In the genomic region with DNA sequence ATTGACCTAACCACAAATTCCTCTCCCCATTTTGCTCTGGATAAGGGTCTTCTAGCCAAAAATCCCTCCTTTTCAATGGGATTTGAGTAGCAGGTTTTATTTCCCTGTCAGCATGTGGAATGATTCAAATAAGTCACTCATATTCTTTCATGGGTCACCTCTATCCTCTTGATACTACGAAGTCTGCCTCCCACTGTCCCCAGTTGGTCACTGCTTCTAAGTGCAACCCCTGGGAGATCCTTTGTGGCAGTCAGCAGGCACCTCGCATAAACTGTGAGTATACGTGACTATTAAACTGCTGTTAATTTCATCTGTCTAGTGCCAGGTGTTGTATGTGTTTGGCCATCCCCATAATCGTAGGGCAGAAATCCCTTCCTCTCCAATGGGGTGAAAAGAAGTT, we compare ENCODE assay signal across 17 cellular contexts.
DNase-seq lines count a peak whose midpoint lies in the region; ATAC-seq, FAIRE-seq and TF ChIP-seq lines count a peak whose summit lies in the region.
"Had no signal": no experiment of that assay in that cellular context is flagged by ENCODE, and none has a peak within 500 bp of the region (broad histone marks: within the 10 kb centered on the region; RNA-seq: fewer than 3 reads in every experiment).

No MANE protein-coding gene starts in this region.

- H3K23me2 ChIP-seq in H9 (ENCODE audit: insufficient read length, low read depth, low read length, poor library complexity, severe bottlenecking) (no peaks in the 10 kb centered on the region), H1 (ENCODE audit: low read depth, low read length) (no peaks in the 10 kb centered on the region)

- no peak overlapping the region for H2AFZ ChIP-seq in H9 (ENCODE audit: low read length)
- no peak overlapping the region for H2AFZ ChIP-seq in IMR-90 (replicated peaks; ENCODE audit: low read length, poor library complexity)
- H2AFZ ChIP-seq in H1 (ENCODE audit: low read length): no peak overlapping the region
- H2AFZ ChIP-seq: GM23248 had no signal

- no peak overlapping the region for H3K4ac ChIP-seq in H9 (ENCODE audit: low read depth, low read length)
- no peak overlapping the region for H3K4ac ChIP-seq in IMR-90 (ENCODE audit: low read depth, low read length)
- no peak overlapping the region for H3K4ac ChIP-seq in H1 (replicated peaks; ENCODE audit: insufficient read length, low read depth, low read length)
- H3K4ac ChIP-seq in mesendoderm (ENCODE audit: low read depth, low read length): no peak overlapping the region

- H3K36me3 Mint-ChIP-seq in H9 (ENCODE audit: insufficient read depth in 1 of 3, low read depth in 3 of 3): peaks cover 2 to 4% (median 3%) of the 10 kb centered on the region in 3 experiments; a peak in 6 of 7 replicates
- no peaks in the 10 kb centered on the region for H3K36me3 Mint-ChIP-seq in effector memory CD8-positive, alpha-beta T cell (ENCODE audit: insufficient read depth)
- H3K36me3 Mint-ChIP-seq: CD4-positive, alpha-beta memory T cell had no signal

- H3K56ac ChIP-seq in H9 (ENCODE audit: insufficient read length, low read depth, low read length) (no peak overlapping the region), IMR-90 (ENCODE audit: extremely low read depth, insufficient read depth, low read length) (no peak overlapping the region), H1 (replicated peaks; ENCODE audit: insufficient read length, low read depth, low read length) (no peak overlapping the region), mesendoderm (ENCODE audit: low read length) (no peak overlapping the region)

- no peak overlapping the region for H2BK12ac ChIP-seq in H9 (ENCODE audit: insufficient read length, low read depth, low read length)
- H2BK12ac ChIP-seq in H1 (ENCODE audit: low read depth, low read length): no peak overlapping the region

- H3K79me2 ChIP-seq in H9 (ENCODE audit: insufficient read depth, low read length) (no peaks in the 10 kb centered on the region), H1 (ENCODE audit: control insufficient read depth in 1 of 2, insufficient read depth in 2 of 2, low read length in 2 of 2) (no peaks in the 10 kb centered on the region), mesendoderm (ENCODE audit: control insufficient read depth, insufficient read depth, low read length) (no peaks in the 10 kb centered on the region)

- no peak for ATAC-seq in IMR-90 (ENCODE audit: low read depth)
- ATAC-seq in effector memory CD8-positive, alpha-beta T cell (replicated peaks): no peak
- ATAC-seq: A549, HepG2 had no signal

- intact Hi-C loops in IMR-90 (cut with micrococcal nuclease): no loop called here

- H3K4me3 Mint-ChIP-seq in H9: no peak overlapping the region
- H3K4me3 Mint-ChIP-seq in effector memory CD8-positive, alpha-beta T cell: no peak overlapping the region
- H3K4me3 Mint-ChIP-seq: CD4-positive, alpha-beta memory T cell; HFFc6 had no signal

- no peaks in the 10 kb centered on the region for H3K27me3 ChIP-seq in H9 (ENCODE audit: insufficient read depth, low read length)
- H3K27me3 ChIP-seq in IMR-90 (ENCODE audit: control insufficient read depth, insufficient read depth, low read length): no peaks in the 10 kb centered on the region
- no peaks in the 10 kb centered on the region for H3K27me3 ChIP-seq in H1 (replicated peaks in 1 of 4; ENCODE audit: control insufficient read depth in 3 of 4, extremely low read depth in 1 of 4, insufficient read depth in 3 of 4, low read length in 3 of 4)
- H3K27me3 ChIP-seq in mesendoderm (ENCODE audit: insufficient read depth, low read length, poor library complexity): no peaks in the 10 kb centered on the region
- H3K27me3 ChIP-seq: BE2C had no signal

- H3K4me3 ChIP-seq in IMR-90 (ENCODE audit: insufficient read depth, low read depth, low read length) (no peak overlapping the region), H1 (ENCODE audit: extremely low read depth in 1 of 4, insufficient read depth in 2 of 4, low read depth in 3 of 4, low read length in 4 of 4) (no peak overlapping the region), mesendoderm (ENCODE audit: low read length) (no peak overlapping the region)
- H3K4me3 ChIP-seq: A549, GM23248, HAP-1 had no signal

- H2AK5ac ChIP-seq in H9 (ENCODE audit: insufficient read length, low read length): no peak overlapping the region
- H2AK5ac ChIP-seq in IMR-90 (ENCODE audit: low read depth, low read length): peak overlapping the region; percentile 76
- H2AK5ac ChIP-seq in H1 (ENCODE audit: low read depth, low read length): no peak overlapping the region
- no peak overlapping the region for H2AK5ac ChIP-seq in mesendoderm (ENCODE audit: low read length)

- no CpG with 5 or more reads among the region's 4 CpGs for WGBS in H9 (ENCODE audit: extremely low coverage, insufficient read length, low lambda C conversion rate)
- WGBS in IMR-90 (ENCODE audit: extremely low coverage in 2 of 2, insufficient read length in 1 of 2), 2 experiments: 100% methylated on average over 1 of the region's 4 CpGs; no CpG with 5 or more reads in 1 of the 2 experiments
- 89% methylated on average over 4 of the region's 4 CpGs; no CpG with 5 or more reads in 1 of the 2 experiments for WGBS in H1 (ENCODE audit: extremely low coverage in 1 of 2, insufficient coverage in 1 of 2, insufficient read length in 1 of 2, insufficient replicate concordance in 2 of 2, low coverage in 1 of 2, low lambda C conversion rate in 2 of 2, missing lambda C conversion rate in 1 of 2), 2 experiments
- no CpG with 5 or more reads among the region's 4 CpGs for WGBS in mesendoderm (ENCODE audit: extremely low coverage, insufficient coverage, low lambda C conversion rate)

- H3K23ac ChIP-seq in H9 (ENCODE audit: insufficient read length, low read depth, low read length) (no peak overlapping the region), IMR-90 (ENCODE audit: low read depth, low read length) (no peak overlapping the region), H1 (ENCODE audit: insufficient read length) (no peak overlapping the region), mesendoderm (ENCODE audit: low read length) (no peak overlapping the region)

- H3K27me3 Mint-ChIP-seq in H9 (ENCODE audit: low read depth): no peaks in the 10 kb centered on the region
- no peaks in the 10 kb centered on the region for H3K27me3 Mint-ChIP-seq in effector memory CD8-positive, alpha-beta T cell
- H3K27me3 Mint-ChIP-seq: CD4-positive, alpha-beta memory T cell had no signal

- no peaks in the 10 kb centered on the region for H3K79me1 ChIP-seq in H9 (ENCODE audit: insufficient read depth, low read depth, low read length, poor library complexity, severe bottlenecking)
- H3K79me1 ChIP-seq in IMR-90 (ENCODE audit: low read depth in 1 of 2, low read length in 2 of 2): no peaks in the 10 kb centered on the region
- H3K79me1 ChIP-seq in H1 (ENCODE audit: low read depth, low read length): no peaks in the 10 kb centered on the region
- H3K79me1 ChIP-seq in mesendoderm (ENCODE audit: low read length): no peaks in the 10 kb centered on the region

- H2BK120ac ChIP-seq in H9 (ENCODE audit: low read depth, low read length, poor library complexity, severe bottlenecking) (no peak overlapping the region), IMR-90 (ENCODE audit: low read depth, low read length) (peak overlapping the region; percentile 48; the same call in 1 of the 2 replicates), H1 (replicated peaks; ENCODE audit: low read depth, low read length) (no peak overlapping the region), mesendoderm (ENCODE audit: low read depth, low read length) (no peak overlapping the region)

- no TSS peak for BruUV-seq in IMR-90 (replicated peaks; lab: Mats Ljungman, UMichigan)

- peaks cover 27 to 36% of the 10 kb centered on the region in 2 experiments for H3K4me1 Mint-ChIP-seq in H9
- H3K4me1 Mint-ChIP-seq in effector memory CD8-positive, alpha-beta T cell (ENCODE audit: low read depth in 2 of 2): no peaks in the 10 kb centered on the region
- H3K4me1 Mint-ChIP-seq: CD4-positive, alpha-beta memory T cell had no signal

- H3K4me2 ChIP-seq in H9 (ENCODE audit: insufficient read depth, insufficient read length, low read length) (no peak overlapping the region), IMR-90 (ENCODE audit: low read depth, low read length) (no peak overlapping the region), H1 (ENCODE audit: insufficient read depth in 1 of 2, low read depth in 2 of 2, low read length in 2 of 2) (no peak overlapping the region), mesendoderm (ENCODE audit: low read length) (no peak overlapping the region)
- H3K4me2 ChIP-seq: A549 had no signal

- H4K91ac ChIP-seq in H9 (ENCODE audit: insufficient read length, low read depth, low read length): no peak overlapping the region
- no peak overlapping the region for H4K91ac ChIP-seq in IMR-90 (ENCODE audit: insufficient read depth, low read depth, low read length)
- H4K91ac ChIP-seq in H1 (replicated peaks; ENCODE audit: insufficient read length, low read length): no peak overlapping the region

- TF ChIP-seq EP300 in H1 (IDR thresholded peaks at IDR 0.05; ENCODE audit: borderline replicate concordance in 1 of 2, low read depth in 2 of 2, low read length in 2 of 2): no peak

- no peaks in the 10 kb centered on the region; the same call in 1 of the 2 replicates for H3K4me1 ChIP-seq in H9 (ENCODE audit: insufficient read depth, low read length)
- peaks cover 6% of the 10 kb centered on the region for H3K4me1 ChIP-seq in IMR-90 (ENCODE audit: control insufficient read depth, insufficient read depth, low read length)
- H3K4me1 ChIP-seq in H1 (replicated peaks in 1 of 4; ENCODE audit: control insufficient read depth in 3 of 4, insufficient read depth in 4 of 4, low read length in 3 of 4): peaks cover 0 to 11% (median under 1%) of the 10 kb centered on the region in 4 experiments; a peak in 1 of 7 replicates
- no peaks in the 10 kb centered on the region for H3K4me1 ChIP-seq in mesendoderm (ENCODE audit: control insufficient read depth, low read depth, low read length)
- H3K4me1 ChIP-seq: A549, BE2C had no signal

- no peak overlapping the region for H3T11ph ChIP-seq in H9 (ENCODE audit: low read length)

- H3K18ac ChIP-seq in H9 (ENCODE audit: insufficient read length, low read depth, low read length) (no peak overlapping the region), IMR-90 (ENCODE audit: low read depth, low read length) (peak overlapping the region; percentile 92), H1 (ENCODE audit: extremely low read depth, low read length) (no peak overlapping the region), mesendoderm (ENCODE audit: low read length) (no peak overlapping the region)

- H4K8ac ChIP-seq in H9 (replicated peaks; ENCODE audit: insufficient read length, low read depth, low read length): no peak overlapping the region
- H4K8ac ChIP-seq in IMR-90 (ENCODE audit: low read depth in 2 of 2, low read length in 2 of 2): no peak overlapping the region; a peak in 1 of 4 replicates
- H4K8ac ChIP-seq in H1 (ENCODE audit: extremely low read depth, insufficient read depth, low read length): no peak overlapping the region
- no peak overlapping the region for H4K8ac ChIP-seq in mesendoderm (ENCODE audit: low read depth, low read length)

- H2BK15ac ChIP-seq in H9 (ENCODE audit: low read depth, low read length) (no peak overlapping the region), IMR-90 (ENCODE audit: low read depth, low read length) (0 out of 3 replicates have a peak overlapping the region, but pooled peaks have one; percentile 31), H1 (ENCODE audit: low read length) (no peak overlapping the region), mesendoderm (replicated peaks; ENCODE audit: low read depth) (no peak overlapping the region)

- TF ChIP-seq POLR2A in IMR-90 (IDR thresholded peaks at IDR 0.05; ENCODE audit: low read depth, low read length): no peak
- no peak for TF ChIP-seq POLR2A in H1 (IDR thresholded peaks at IDR 0.05; ENCODE audit: control extremely low read depth in 1 of 2, low read depth in 2 of 2, low read length in 2 of 2)

- in situ Hi-C loops in IMR-90 (cut with MboI; ENCODE audit: low sequenced_read_pairs): no loop called here

- H3K9me3 Mint-ChIP-seq in H9: peaks cover 0 to 4% of the 10 kb centered on the region in 2 experiments; a peak in 3 of 5 replicates
- H3K9me3 Mint-ChIP-seq in effector memory CD8-positive, alpha-beta T cell: peaks cover 2 to 23% of the 10 kb centered on the region in 2 donors

- H3K9me3 ChIP-seq in H9 (ENCODE audit: control insufficient read depth, low read depth, low read length) (no peaks in the 10 kb centered on the region), IMR-90 (ENCODE audit: control insufficient read depth, insufficient read depth, low read length) (no peaks in the 10 kb centered on the region), H1 (ENCODE audit: insufficient read depth in 2 of 2, low read depth in 1 of 2, low read length in 1 of 2) (peaks cover 0 to 4% of the 10 kb centered on the region in 2 experiments; a peak in 1 of 4 replicates)
- H3K9me3 ChIP-seq: A549, BE2C, HAP-1 had no signal

- CTCF ChIA-PET in IMR-90 (lab: Yijun Ruan, JAX): no interaction called here
- CTCF ChIA-PET in H1 (lab: Charles Lee; ENCODE audit: partially characterized antibody): interaction anchor here (1.1 kb wide), 1 partner anchor 365 kb away, joined by 3 read pairs; no protein-coding TSS in a partner anchor

- POLR2A ChIA-PET in IMR-90 (lab: Charles Lee; ENCODE audit: unreplicated experiment) (no interaction called here), H1 (lab: Charles Lee; ENCODE audit: partially characterized antibody) (no interaction called here)

- peak; percentile 36; the same call in 2 of the 3 replicates for TF ChIP-seq CTCF in H9 (conservative IDR thresholded peaks at IDR 0.05)
- TF ChIP-seq CTCF in IMR-90 (conservative IDR thresholded peaks at IDR 0.05; ENCODE audit: low read depth, low read length): no peak
- TF ChIP-seq CTCF in H1 (IDR thresholded peaks at IDR 0.05; ENCODE audit: control extremely low read depth in 1 of 3, insufficient read depth in 1 of 3, low read depth in 1 of 3, low read length in 3 of 3): peak in 2 of 3 experiments; percentile 12 to 30; a peak in 2 of 4 replicates

- H3K27ac Mint-ChIP-seq in H9: no peak overlapping the region; a peak in 1 of 7 replicates
- no peak overlapping the region for H3K27ac Mint-ChIP-seq in effector memory CD8-positive, alpha-beta T cell
- H3K27ac Mint-ChIP-seq: CD4-positive, alpha-beta memory T cell; HFFc6 had no signal

- TF ChIP-seq RAD21 in IMR-90 (IDR thresholded peaks at IDR 0.05; ENCODE audit: low read length) (no peak), H1 (IDR thresholded peaks at IDR 0.05 in 1 of 2, conservative IDR thresholded peaks at IDR 0.05 in 1 of 2; ENCODE audit: low read depth in 2 of 2, low read length in 2 of 2) (peak in 1 of 2 experiments; percentile 26; a peak in 2 of 4 replicates)

- no peak overlapping the region for H2BK5ac ChIP-seq in H9 (ENCODE audit: insufficient read length, low read length)
- H2BK5ac ChIP-seq in IMR-90 (ENCODE audit: low read depth, low read length, poor library complexity, severe bottlenecking): no peak overlapping the region
- no peak overlapping the region for H2BK5ac ChIP-seq in H1 (ENCODE audit: low read depth, low read length)
- H2BK5ac ChIP-seq in mesendoderm (ENCODE audit: low read length): no peak overlapping the region

- no peak for FAIRE-seq in H1 (lab: Jason Lieb, UNC)
- FAIRE-seq: A549, HepG2, HTR-8/SVneo had no signal

- dilution Hi-C loops in IMR-90 (cut with HindIII; ENCODE audit: low sequenced_read_pairs, unreplicated experiment): no loop called here

- H3K14ac ChIP-seq in H9 (ENCODE audit: insufficient read depth, low read length) (no peak overlapping the region), IMR-90 (replicated peaks; ENCODE audit: low read depth, low read length) (no peak overlapping the region), H1 (ENCODE audit: insufficient read length) (no peak overlapping the region)

- H4K5ac ChIP-seq in H9 (ENCODE audit: insufficient read length, low read depth, low read length) (no peak overlapping the region), IMR-90 (ENCODE audit: low read depth, low read length) (peak overlapping the region; percentile 12; the same call in 1 of the 2 replicates), H1 (ENCODE audit: insufficient read length, low read depth, low read length) (no peak overlapping the region), mesendoderm (ENCODE audit: low read length) (no peak overlapping the region)

- H3K36me3 ChIP-seq in IMR-90 (ENCODE audit: control insufficient read depth, insufficient read depth, low read length) (no peaks in the 10 kb centered on the region), H1 (ENCODE audit: control insufficient read depth in 2 of 4, insufficient read depth in 4 of 4, low read length in 3 of 4) (no peaks in the 10 kb centered on the region), mesendoderm (ENCODE audit: control insufficient read depth, insufficient read depth, low read length) (no peaks in the 10 kb centered on the region)
- H3K36me3 ChIP-seq: BE2C, HAP-1 had no signal

- no peaks in the 10 kb centered on the region for H3K9me1 ChIP-seq in IMR-90 (ENCODE audit: insufficient read depth, low read length)

- H2AK9ac ChIP-seq in IMR-90 (replicated peaks; ENCODE audit: low read depth, low read length, poor library complexity): no peak overlapping the region

- DNase-seq in H9 (peak; percentile 38), IMR-90 (no peak), H1 (ENCODE audit: low read depth in 1 of 2, low spot score in 2 of 2) (no peak), mesendoderm (peak; percentile 47), RPMI8226 (no peak), GDM1 (lab: John Stamatoyannopoulos, UW) (no peak)
- DNase-seq in effector memory CD8-positive, alpha-beta T cell: no peak
- DNase-seq: BE2C; CD4-positive, alpha-beta memory T cell; DMS153; GM23248; HFFc6 had no signal

- H4K20me1 ChIP-seq in H9 (ENCODE audit: control insufficient read depth, insufficient read depth, insufficient read length) (no peaks in the 10 kb centered on the region), IMR-90 (ENCODE audit: insufficient read depth, low read length) (no peaks in the 10 kb centered on the region), H1 (replicated peaks in 1 of 2; ENCODE audit: control insufficient read depth in 1 of 2, insufficient read depth in 2 of 2, low read length in 2 of 2) (no peaks in the 10 kb centered on the region)

- H3K27ac ChIP-seq in H9 (ENCODE audit: insufficient read length, low read depth, low read length) (no peak overlapping the region), IMR-90 (ENCODE audit: insufficient read depth, low read length) (no peak overlapping the region), H1 (ENCODE audit: low read depth, low read length) (no peak overlapping the region), mesendoderm (ENCODE audit: low read depth, low read length) (no peak overlapping the region)
- H3K27ac ChIP-seq: A549, C4-2B, GM23248 had no signal

- H2BK20ac ChIP-seq in H9 (ENCODE audit: low read depth, low read length, poor library complexity, severe bottlenecking) (no peak overlapping the region), IMR-90 (ENCODE audit: low read depth, low read length) (peak overlapping the region; percentile 76), H1 (ENCODE audit: low read length) (no peak overlapping the region)

- no peak overlapping the region for H3K9ac ChIP-seq in H9 (ENCODE audit: extremely low read depth, insufficient read length, low read length)
- H3K9ac ChIP-seq in IMR-90 (ENCODE audit: low read depth, low read length): no peak overlapping the region
- H3K9ac ChIP-seq in H1 (replicated peaks in 1 of 4; ENCODE audit: extremely low read depth in 1 of 4, low read depth in 3 of 4, low read length in 3 of 4): no peak overlapping the region
- H3K9ac ChIP-seq in mesendoderm (ENCODE audit: low read length): no peak overlapping the region
- H3K9ac ChIP-seq: GM23248 had no signal

Comparison
In these comparisons a context has a peak if more than half of its experiments do, and no peak if none do; other contexts are left out.
1. DNase-seq: peak in H9 (single experiment) and mesendoderm (single experiment); none in IMR-90 (single experiment), H1 (0 of 2), RPMI8226 (single experiment), GDM1 (single experiment) and effector memory CD8-positive, alpha-beta T cell (0 of 3).